26 cellular contexts compared by ENCODE assay signal in genomic region chr7:143909863-143910262, GRCh38. TPM values are rescaled to one million over a fixed set of nuclear protein-coding genes. Genes with fewer than 3 reads are reported as not detected.
DNase-seq lines count a peak whose midpoint lies in the region; ATAC-seq and TF ChIP-seq lines count a peak whose summit lies in the region.
"Had no signal": no experiment of that assay in that cellular context is flagged by ENCODE, and none has a peak within 500 bp of the region (broad histone marks: within the 10 kb centered on the region; RNA-seq: fewer than 3 reads in every experiment).

No MANE protein-coding gene starts in this region.

- TF ChIP-seq POLR2A in IMR-90 (IDR thresholded peaks at IDR 0.05; ENCODE audit: low read depth, low read length), result no peak

- H4K91ac ChIP-seq in IMR-90 (ENCODE audit: insufficient read depth, low read depth, low read length), result no peak overlapping the region

- BruUV-seq in IMR-90 (replicated peaks; lab: Mats Ljungman, UMichigan), result no TSS peak

- no peak overlapping the region for H3K4ac ChIP-seq in IMR-90 (ENCODE audit: low read depth, low read length)

- H3K36me3 ChIP-seq in IMR-90 (ENCODE audit: control insufficient read depth, insufficient read depth, low read length), result no peaks in the 10 kb centered on the region
- H3K36me3 ChIP-seq: BE2C had no signal

- H2AK5ac ChIP-seq in IMR-90 (ENCODE audit: low read depth, low read length), result no peak overlapping the region

- ATAC-seq in IMR-90 (ENCODE audit: low read depth) (peak; percentile 57), omental fat pad (ENCODE audit: low FRiP score) (peak; percentile 42)
- ATAC-seq: GM12878 had no signal

- TF ChIP-seq RAD21 in IMR-90 (IDR thresholded peaks at IDR 0.05; ENCODE audit: low read length), result no peak

- H3K4me3 ChIP-seq in AG09309 (ENCODE audit: control insufficient read depth, low read depth, low read length), result no peak overlapping the region
- H3K4me3 ChIP-seq in IMR-90 (ENCODE audit: insufficient read depth, low read depth, low read length), result no peak overlapping the region
- H3K4me3 ChIP-seq in fibroblast of mammary gland (ENCODE audit: control insufficient read depth, low read depth, low read length), result no peak overlapping the region
- H3K4me3 ChIP-seq: GM12878, PC-9, SK-N-MC had no signal

- no peaks in the 10 kb centered on the region for H3K27me3 ChIP-seq in IMR-90 (ENCODE audit: control insufficient read depth, insufficient read depth, low read length)

- no peak overlapping the region for H2BK5ac ChIP-seq in IMR-90 (ENCODE audit: low read depth, low read length, poor library complexity, severe bottlenecking)

- peaks cover 3% of the 10 kb centered on the region; the same call in 1 of the 2 replicates for H3K9me1 ChIP-seq in IMR-90 (ENCODE audit: insufficient read depth, low read length)

- no peaks in the 10 kb centered on the region for H3K79me1 ChIP-seq in IMR-90 (ENCODE audit: low read depth in 1 of 2, low read length in 2 of 2)

- no peak overlapping the region for H3K18ac ChIP-seq in IMR-90 (ENCODE audit: low read depth, low read length)

- H2AFZ ChIP-seq in IMR-90 (replicated peaks; ENCODE audit: low read length, poor library complexity), result no peak overlapping the region

- no peak overlapping the region for H3K9ac ChIP-seq in IMR-90 (ENCODE audit: low read depth, low read length)
- H3K9ac ChIP-seq: KMS-11 had no signal

- H4K20me1 ChIP-seq in IMR-90 (ENCODE audit: insufficient read depth, low read length), result no peaks in the 10 kb centered on the region

- intact Hi-C loops in IMR-90 (cut with micrococcal nuclease), result no loop called here

- H2BK120ac ChIP-seq in IMR-90 (ENCODE audit: low read depth, low read length), result no peak overlapping the region

- no peak overlapping the region for H3K4me2 ChIP-seq in IMR-90 (ENCODE audit: low read depth, low read length)
- H3K4me2 ChIP-seq: KMS-11, PC-9 had no signal

- no peak overlapping the region for H2AK9ac ChIP-seq in IMR-90 (replicated peaks; ENCODE audit: low read depth, low read length, poor library complexity)

- dilution Hi-C loops in IMR-90 (cut with HindIII; ENCODE audit: low sequenced_read_pairs, unreplicated experiment), result no loop called here

- no CpG with 5 or more reads among the region's 3 CpGs for WGBS in IMR-90 (ENCODE audit: extremely low coverage in 2 of 2, insufficient read length in 1 of 2), 2 experiments

- no peak overlapping the region for H4K5ac ChIP-seq in IMR-90 (ENCODE audit: low read depth, low read length)

- H3K56ac ChIP-seq in IMR-90 (ENCODE audit: extremely low read depth, insufficient read depth, low read length), result no peak overlapping the region

- in situ Hi-C loops in IMR-90 (cut with MboI; ENCODE audit: low sequenced_read_pairs), result no loop called here

- H2BK20ac ChIP-seq in IMR-90 (ENCODE audit: low read depth, low read length), result no peak overlapping the region

- H3K27ac ChIP-seq in IMR-90 (ENCODE audit: insufficient read depth, low read length), result no peak overlapping the region
- H3K27ac ChIP-seq: KMS-11, PC-9, SK-N-MC had no signal

- no peak for TF ChIP-seq CTCF in AG09309 (IDR thresholded peaks at IDR 0.05; ENCODE audit: control insufficient read depth, insufficient read depth, low read depth, low read length, missing control alignments)
- no peak for TF ChIP-seq CTCF in IMR-90 (conservative IDR thresholded peaks at IDR 0.05; ENCODE audit: low read depth, low read length)
- TF ChIP-seq CTCF in fibroblast of mammary gland (conservative IDR thresholded peaks at IDR 0.05; ENCODE audit: control insufficient read depth, insufficient read depth, low read depth, low read length), result no peak
- no peak for TF ChIP-seq CTCF in omental fat pad (IDR thresholded peaks at IDR 0.05)

- H3K9me3 ChIP-seq in IMR-90 (ENCODE audit: control insufficient read depth, insufficient read depth, low read length), result no peaks in the 10 kb centered on the region
- H3K9me3 ChIP-seq: BE2C had no signal

- H3K23ac ChIP-seq in IMR-90 (ENCODE audit: low read depth, low read length), result no peak overlapping the region

- POLR2A ChIA-PET in IMR-90 (lab: Charles Lee; ENCODE audit: unreplicated experiment), result no interaction called here

- CTCF ChIA-PET in IMR-90 (lab: Yijun Ruan, JAX), result no interaction called here

- peaks cover 9% of the 10 kb centered on the region for H3K4me1 ChIP-seq in IMR-90 (ENCODE audit: control insufficient read depth, insufficient read depth, low read length)
- H3K4me1 ChIP-seq: BE2C had no signal

- H2BK15ac ChIP-seq in IMR-90 (ENCODE audit: low read depth, low read length), result no peak overlapping the region

- H4K8ac ChIP-seq in IMR-90 (ENCODE audit: low read depth in 2 of 2, low read length in 2 of 2), result no peak overlapping the region

- DNase-seq in AG09309 (ENCODE audit: low read depth) (peak; percentile 8), IMR-90 (peak; percentile 8), fibroblast of mammary gland (ENCODE audit: low read depth) (peak; percentile 44), omental fat pad (ENCODE audit: low spot score) (no peak), SK-N-DZ (ENCODE audit: low spot score) (no peak), globus pallidus (ENCODE audit: low spot score) (no peak), NCI-H82 (lab: John Stamatoyannopoulos, UW) (no peak)
- no peak for DNase-seq in activated naive CD4-positive, alpha-beta T cell treated with anti-CD3 and anti-CD28 coated beads, Interleukin-2, amount 50 U/mL, for 16 hours
- DNase-seq: 8988T; BE2C; CD4-positive, CD25-positive, alpha-beta regulatory T cell; MV-4-11; NCI-H1105 treated with DMSO at 0.1 percent for 48 hours; NCI-H2081 treated with DMSO at 0.1 percent for 48 hours; NCI-H2171 treated with DMSO at 0.1 percent for 48 hours; NCI-H524 treated with DMSO at 0.1 percent for 48 hours; PC-9; RPMI8226; SHP77 had no signal

- H3K14ac ChIP-seq in IMR-90 (replicated peaks; ENCODE audit: low read depth, low read length), result no peak overlapping the region

TF ChIP-seq in IMR-90, 13 proteins besides CTCF, POLR2A, EP300 and RAD21:
- TF ChIP-seq BHLHE40 (IDR thresholded peaks at IDR 0.05; ENCODE audit: low read depth, low read length) (no peak), CHD1 (IDR thresholded peaks at IDR 0.05; ENCODE audit: low read depth, low read length) (no peak), CEBPB (IDR thresholded peaks at IDR 0.05; ENCODE audit: low read depth, low read length) (no peak), ELK1 (IDR thresholded peaks at IDR 0.05; ENCODE audit: borderline replicate concordance, low read depth, low read length) (no peak), FOS (IDR thresholded peaks at IDR 0.05; ENCODE audit: low read depth, low read length) (no peak)

RNA-seq across cellular contexts. Expression of gene TCAF1, which starts 7.9 kb away (rescaled TPM):
- 86.4 and 91.8 TPM in 2 replicates for total RNA-seq in IMR-90 (2012; rRNA removed)
- 35.1 and 39.3 TPM in 2 replicates for polyA plus RNA-seq in IMR-90 (2012; rRNA removed)
- polyA plus RNA-seq in IMR-90 (2012; cell fraction: cytosol; rRNA removed), result 16.5 and 29.2 TPM in 2 replicates
- polyA plus RNA-seq in IMR-90 (2012; cell fraction: nucleus; rRNA removed; ENCODE audit: low replicate concordance), result 16.6 and 19.7 TPM in 2 replicates
- total RNA-seq in omental fat pad, result 10 to 100 TPM; 29.3 to 67.4 (median 56.3) TPM
- 51.6 and 73.6 TPM in 2 replicates for polyA plus RNA-seq in SK-N-DZ (2014; cell fraction: cytosol; rRNA removed)
- 18.2 and 23.5 TPM in 2 replicates for polyA plus RNA-seq in SK-N-DZ (2014; cell fraction: nucleus; rRNA removed)

RNA-seq across cellular contexts. Expression of gene OR2F2, which starts 25.2 kb away (rescaled TPM):
- total RNA-seq in IMR-90 (2012; rRNA removed) (not detected in 2 replicates), omental fat pad (not detected)
- not detected in 2 replicates for polyA plus RNA-seq in IMR-90 (2012; rRNA removed)
- not detected in 2 replicates for polyA plus RNA-seq in IMR-90 (2012; cell fraction: cytosol; rRNA removed)
- polyA plus RNA-seq in IMR-90 (2012; cell fraction: nucleus; rRNA removed; ENCODE audit: low replicate concordance), result not detected in 2 replicates
- polyA plus RNA-seq in SK-N-DZ (2014; cell fraction: cytosol; rRNA removed), result not detected in 2 replicates
- not detected in 2 replicates for polyA plus RNA-seq in SK-N-DZ (2014; cell fraction: nucleus; rRNA removed)
- total RNA-seq: CD4-positive, CD25-positive, alpha-beta regulatory T cell; GM12878; H4; HT1080; M059J; PC-9 had no signal
- polyA plus RNA-seq: AG04450; CD4-positive, CD25-positive, alpha-beta regulatory T cell; GM12878 had no signal

RNA-seq across cellular contexts. Expression of gene OR2F1, which starts 44.8 kb away (rescaled TPM):
- total RNA-seq in IMR-90 (2012; rRNA removed) (not detected in 2 replicates), omental fat pad (not detected)
- not detected in 2 replicates for polyA plus RNA-seq in IMR-90 (2012; rRNA removed)
- polyA plus RNA-seq in IMR-90 (2012; cell fraction: cytosol; rRNA removed), result not detected in 2 replicates
- not detected in 2 replicates for polyA plus RNA-seq in IMR-90 (2012; cell fraction: nucleus; rRNA removed; ENCODE audit: low replicate concordance)
- polyA plus RNA-seq in SK-N-DZ (2014; cell fraction: cytosol; rRNA removed), result not detected in 2 replicates
- polyA plus RNA-seq in SK-N-DZ (2014; cell fraction: nucleus; rRNA removed), result 0.21 TPM in 1 of 2 replicates, not detected in the other
- total RNA-seq: CD4-positive, CD25-positive, alpha-beta regulatory T cell; GM12878; H4; HT1080; M059J; PC-9 had no signal
- polyA plus RNA-seq: AG04450; CD4-positive, CD25-positive, alpha-beta regulatory T cell; GM12878 had no signal

Comparison
In these comparisons a context has a peak if more than half of its experiments do, and no peak if none do; other contexts are left out.
1. DNase-seq: peak in AG09309 (single experiment), IMR-90 (single experiment) and fibroblast of mammary gland (single experiment); none in omental fat pad (single experiment), SK-N-DZ (single experiment), globus pallidus (single experiment), NCI-H82 (single experiment) and activated naive CD4-positive, alpha-beta T cell treated with anti-CD3 and anti-CD28 coated beads, Interleukin-2, amount 50 U/mL, for 16 hours (single experiment).